1 cellular context compared by ENCODE assay signal in genomic region chr2:9247786-9248185, GRCh38.
A peak's percentile ranks its signal among the peaks of the same experiment; 100 is the strongest.
TF ChIP-seq lines count a peak whose summit lies in the region.

No MANE protein-coding gene starts in this region.

TF ChIP-seq in HepG2, 621 proteins besides CTCF, POLR2A, EP300 and RAD21 (continued from another document and continues in another):
- no peak for TF ChIP-seq FOXO4 (CRISPR knock-in tag; conservative IDR thresholded peaks at IDR 0.05)
- TF ChIP-seq MIXL1 (CRISPR knock-in tag; IDR thresholded peaks at IDR 0.05) = no peak
- TF ChIP-seq NCOR1 (IDR thresholded peaks at IDR 0.05; ENCODE audit: borderline replicate concordance, low read length) = 0 out of 2 replicates have a peak, but pooled peaks have one; percentile 37
- no peak for TF ChIP-seq ZNF224 (CRISPR knock-in tag; IDR thresholded peaks at IDR 0.05)
- 0 out of 2 replicates have a peak, but pooled peaks have one; percentile 10 for TF ChIP-seq SALL2 (CRISPR knock-in tag; IDR thresholded peaks at IDR 0.05)
- TF ChIP-seq MNT (IDR thresholded peaks at IDR 0.05) = no peak
- no peak for TF ChIP-seq KIAA2018 (CRISPR knock-in tag; IDR thresholded peaks at IDR 0.05; ENCODE audit: borderline replicate concordance)
- peak; percentile 32 for TF ChIP-seq ZNF574 (CRISPR knock-in tag; IDR thresholded peaks at IDR 0.05)
- no peak for TF ChIP-seq KLF13 (CRISPR knock-in tag; IDR thresholded peaks at IDR 0.05)
- no peak for TF ChIP-seq ZHX2 (IDR thresholded peaks at IDR 0.05; ENCODE audit: low read depth)
- TF ChIP-seq ZHX2 (CRISPR knock-in tag; IDR thresholded peaks at IDR 0.05; ENCODE audit: borderline replicate concordance) = no peak
- TF ChIP-seq MTA1 (CRISPR knock-in tag; IDR thresholded peaks at IDR 0.05; ENCODE audit: borderline replicate concordance) = no peak
- TF ChIP-seq KDM5A (IDR thresholded peaks at IDR 0.05; ENCODE audit: borderline replicate concordance, low read length) = no peak
- no peak for TF ChIP-seq CEBPZ (IDR thresholded peaks at IDR 0.05; ENCODE audit: low read length)
- TF ChIP-seq RCOR2 (CRISPR knock-in tag; IDR thresholded peaks at IDR 0.05) = no peak
- TF ChIP-seq ZNF225 (CRISPR knock-in tag; IDR thresholded peaks at IDR 0.05) = no peak
- TF ChIP-seq FOXP4 (CRISPR knock-in tag; IDR thresholded peaks at IDR 0.05) = peak; percentile 15; the same call in 1 of the 2 replicates
- TF ChIP-seq ZNF282 (IDR thresholded peaks at IDR 0.05; ENCODE audit: partially characterized antibody) = no peak
- no peak for TF ChIP-seq ZNF510 (CRISPR knock-in tag; IDR thresholded peaks at IDR 0.05; ENCODE audit: low read depth)
- no peak for TF ChIP-seq ZNF589 (CRISPR knock-in tag; conservative IDR thresholded peaks at IDR 0.05)
- no peak for TF ChIP-seq ZFP90 (CRISPR knock-in tag; IDR thresholded peaks at IDR 0.05; ENCODE audit: borderline replicate concordance)
- no peak for TF ChIP-seq ZFP36L2 (CRISPR knock-in tag; IDR thresholded peaks at IDR 0.05)
- no peak for TF ChIP-seq SMAD3 (CRISPR knock-in tag; IDR thresholded peaks at IDR 0.05)
- peak; percentile 41; the same call in 1 of the 2 replicates for TF ChIP-seq ZNF580 (CRISPR knock-in tag; IDR thresholded peaks at IDR 0.05; ENCODE audit: borderline replicate concordance, low read depth)
- TF ChIP-seq FOSL2 (CRISPR knock-in tag; IDR thresholded peaks at IDR 0.05) = 0 out of 2 replicates have a peak, but pooled peaks have one; percentile 12
- TF ChIP-seq POGZ (CRISPR knock-in tag; IDR thresholded peaks at IDR 0.05) = no peak
- no peak for TF ChIP-seq ZNF253 (CRISPR knock-in tag; IDR thresholded peaks at IDR 0.05; ENCODE audit: borderline replicate concordance)
- no peak for TF ChIP-seq ZNF614 (CRISPR knock-in tag; IDR thresholded peaks at IDR 0.05; ENCODE audit: borderline replicate concordance)
